1 cellular context compared by ENCODE assay signal in genomic region chr1:183892351-183892793, GRCh38.
TF ChIP-seq lines count a peak whose summit lies in the region.

No MANE protein-coding gene starts in this region.

TF ChIP-seq in HepG2, 621 proteins besides CTCF, POLR2A, EP300 and RAD21 (continued from another document and continues in another):
- TF ChIP-seq ZNF691 (CRISPR knock-in tag; IDR thresholded peaks at IDR 0.05; ENCODE audit: borderline replicate concordance, low read depth) (no peak), MED1 (CRISPR knock-in tag; IDR thresholded peaks at IDR 0.05) (0 out of 2 replicates have a peak, but pooled peaks have one; percentile 10), PAWR (CRISPR knock-in tag; IDR thresholded peaks at IDR 0.05; ENCODE audit: borderline replicate concordance) (no peak), RNF219 (CRISPR knock-in tag; IDR thresholded peaks at IDR 0.05) (no peak), AFF4 (CRISPR knock-in tag; IDR thresholded peaks at IDR 0.05) (no peak), TAF1 (CRISPR knock-in tag; IDR thresholded peaks at IDR 0.05) (no peak), ZNF142 (CRISPR knock-in tag; IDR thresholded peaks at IDR 0.05) (no peak), KDM5A (IDR thresholded peaks at IDR 0.05; ENCODE audit: borderline replicate concordance, low read length) (no peak), RELA (CRISPR knock-in tag; IDR thresholded peaks at IDR 0.05) (no peak), ZFP91 (CRISPR knock-in tag; IDR thresholded peaks at IDR 0.05; ENCODE audit: borderline replicate concordance) (no peak), MAX (IDR thresholded peaks at IDR 0.05) (peak; percentile 29; the same call in 1 of the 2 replicates), GPBP1L1 (CRISPR knock-in tag; IDR thresholded peaks at IDR 0.05) (no peak), TCF7L2 (IDR thresholded peaks at IDR 0.05; ENCODE audit: low read depth, low read length) (no peak), STAT5B (CRISPR knock-in tag; IDR thresholded peaks at IDR 0.05) (no peak), ESRRA (CRISPR knock-in tag; IDR thresholded peaks at IDR 0.05; ENCODE audit: low read depth) (no peak), CEBPB (IDR thresholded peaks at IDR 0.05; ENCODE audit: borderline replicate concordance, low read depth, low read length) (peak; percentile 94), ZBTB40 (IDR thresholded peaks at IDR 0.05) (no peak), ZBTB40 (CRISPR knock-in tag; IDR thresholded peaks at IDR 0.05) (no peak), PRDM4 (CRISPR knock-in tag; IDR thresholded peaks at IDR 0.05; ENCODE audit: borderline replicate concordance) (no peak), NBN (conservative IDR thresholded peaks at IDR 0.05) (no peak)
